ENCODE assay signal across 1 cellular context in the genomic region with DNA sequence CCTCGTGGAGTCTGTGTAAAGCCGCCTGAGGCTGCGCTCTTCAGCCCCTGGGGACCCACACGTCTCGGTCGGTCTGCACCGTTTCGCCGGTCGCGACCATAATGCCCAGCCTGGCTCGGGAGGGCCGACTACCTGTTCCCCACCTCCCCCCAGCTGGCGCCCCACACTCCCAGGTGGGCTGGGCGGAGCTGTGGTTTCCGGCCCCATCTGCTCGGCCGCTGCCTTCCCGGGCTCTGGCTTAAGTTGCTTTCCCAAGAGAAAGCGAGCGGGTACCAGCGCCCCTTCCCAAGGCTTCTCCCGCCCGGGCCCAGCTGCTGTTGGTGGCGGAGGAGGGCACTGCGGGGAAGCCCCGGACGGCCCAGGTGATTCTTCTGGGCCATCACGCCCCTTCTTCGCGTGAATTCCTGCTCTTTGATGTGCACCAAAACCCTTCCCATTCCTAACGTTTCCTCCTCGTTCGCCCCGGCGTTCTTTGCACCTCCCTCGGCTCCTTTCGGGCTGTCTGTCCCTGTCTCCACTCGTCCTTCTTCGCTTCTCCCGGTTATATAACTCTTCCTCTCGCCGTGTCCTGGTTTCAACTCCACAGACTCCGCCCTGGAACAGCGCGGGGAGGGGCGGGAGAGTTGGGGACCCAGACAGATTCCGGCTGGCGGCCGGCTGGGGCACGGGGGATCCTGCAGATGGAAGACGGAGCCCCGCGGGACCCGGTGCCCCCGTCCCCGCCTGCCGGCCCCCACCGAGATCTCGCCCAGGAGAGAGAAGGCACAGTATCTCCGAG.
A peak's percentile ranks its signal among the peaks of the same experiment; 100 is the strongest.
TF ChIP-seq lines count a peak whose summit lies in the region.

No MANE protein-coding gene starts in this region.

TF ChIP-seq in HepG2, 621 proteins besides CTCF, POLR2A, EP300 and RAD21 (continued from another document and continues in another):
- TF ChIP-seq, protein P1, sequence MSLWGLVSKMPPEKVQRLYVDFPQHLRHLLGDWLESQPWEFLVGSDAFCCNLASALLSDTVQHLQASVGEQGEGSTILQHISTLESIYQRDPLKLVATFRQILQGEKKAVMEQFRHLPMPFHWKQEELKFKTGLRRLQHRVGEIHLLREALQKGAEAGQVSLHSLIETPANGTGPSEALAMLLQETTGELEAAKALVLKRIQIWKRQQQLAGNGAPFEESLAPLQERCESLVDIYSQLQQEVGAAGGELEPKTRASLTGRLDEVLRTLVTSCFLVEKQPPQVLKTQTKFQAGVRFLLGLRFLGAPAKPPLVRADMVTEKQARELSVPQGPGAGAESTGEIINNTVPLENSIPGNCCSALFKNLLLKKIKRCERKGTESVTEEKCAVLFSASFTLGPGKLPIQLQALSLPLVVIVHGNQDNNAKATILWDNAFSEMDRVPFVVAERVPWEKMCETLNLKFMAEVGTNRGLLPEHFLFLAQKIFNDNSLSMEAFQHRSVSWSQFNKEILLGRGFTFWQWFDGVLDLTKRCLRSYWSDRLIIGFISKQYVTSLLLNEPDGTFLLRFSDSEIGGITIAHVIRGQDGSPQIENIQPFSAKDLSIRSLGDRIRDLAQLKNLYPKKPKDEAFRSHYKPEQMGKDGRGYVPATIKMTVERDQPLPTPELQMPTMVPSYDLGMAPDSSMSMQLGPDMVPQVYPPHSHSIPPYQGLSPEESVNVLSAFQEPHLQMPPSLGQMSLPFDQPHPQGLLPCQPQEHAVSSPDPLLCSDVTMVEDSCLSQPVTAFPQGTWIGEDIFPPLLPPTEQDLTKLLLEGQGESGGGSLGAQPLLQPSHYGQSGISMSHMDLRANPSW (CRISPR knock-in tag; IDR thresholded peaks at IDR 0.05; ENCODE audit: borderline replicate concordance) = no peak
- TF ChIP-seq RXRA (CRISPR knock-in tag; IDR thresholded peaks at IDR 0.05) (peak; percentile 95), FOXM1 (CRISPR knock-in tag; IDR thresholded peaks at IDR 0.05) (no peak), ZNF775 (CRISPR knock-in tag; IDR thresholded peaks at IDR 0.05; ENCODE audit: borderline replicate concordance) (no peak), SUZ12 (IDR thresholded peaks at IDR 0.05; ENCODE audit: low read depth, low read length) (no peak), ZNF549 (CRISPR knock-in tag; IDR thresholded peaks at IDR 0.05) (no peak), DNMT1 (CRISPR knock-in tag; IDR thresholded peaks at IDR 0.05) (no peak), ONECUT2 (CRISPR knock-in tag; IDR thresholded peaks at IDR 0.05) (no peak), NBN (conservative IDR thresholded peaks at IDR 0.05) (no peak), NFYC (CRISPR knock-in tag; IDR thresholded peaks at IDR 0.05) (no peak), EED (CRISPR knock-in tag; IDR thresholded peaks at IDR 0.05) (no peak), HOXA9 (CRISPR knock-in tag; IDR thresholded peaks at IDR 0.05; ENCODE audit: borderline replicate concordance) (0 out of 2 replicates have a peak, but pooled peaks have one; percentile 7), ZNF143 (CRISPR knock-in tag; IDR thresholded peaks at IDR 0.05) (no peak), CHD4 (IDR thresholded peaks at IDR 0.05; ENCODE audit: borderline replicate concordance, low read length) (peak; percentile 48; the same call in 1 of the 2 replicates), KDM5A (IDR thresholded peaks at IDR 0.05; ENCODE audit: borderline replicate concordance, low read length) (peak; percentile 57), ZKSCAN1 (IDR thresholded peaks at IDR 0.05; ENCODE audit: low read length) (no peak), ZNF547 (CRISPR knock-in tag; IDR thresholded peaks at IDR 0.05) (peak; percentile 29; the same call in 1 of the 2 replicates), MED13 (CRISPR knock-in tag; IDR thresholded peaks at IDR 0.05) (no peak), ZSCAN30 (CRISPR knock-in tag; IDR thresholded peaks at IDR 0.05) (no peak), ZNF224 (CRISPR knock-in tag; IDR thresholded peaks at IDR 0.05) (no peak; the same call in 1 of the 2 replicates), U2AF1 (optimal IDR thresholded peaks at IDR 0.05; ENCODE audit: low read depth, low read length) (peak; percentile 56), HMG20B (CRISPR knock-in tag; conservative IDR thresholded peaks at IDR 0.05) (no peak), AGO1 (IDR thresholded peaks at IDR 0.05; ENCODE audit: low read depth, low read length, poor library complexity, severe bottlenecking) (no peak), MIXL1 (CRISPR knock-in tag; IDR thresholded peaks at IDR 0.05) (no peak), RFX3 (CRISPR knock-in tag; IDR thresholded peaks at IDR 0.05) (no peak), ZNF557 (CRISPR knock-in tag; IDR thresholded peaks at IDR 0.05) (no peak), ADNP (CRISPR knock-in tag; IDR thresholded peaks at IDR 0.05) (no peak)
- TF ChIP-seq, protein P2, sequence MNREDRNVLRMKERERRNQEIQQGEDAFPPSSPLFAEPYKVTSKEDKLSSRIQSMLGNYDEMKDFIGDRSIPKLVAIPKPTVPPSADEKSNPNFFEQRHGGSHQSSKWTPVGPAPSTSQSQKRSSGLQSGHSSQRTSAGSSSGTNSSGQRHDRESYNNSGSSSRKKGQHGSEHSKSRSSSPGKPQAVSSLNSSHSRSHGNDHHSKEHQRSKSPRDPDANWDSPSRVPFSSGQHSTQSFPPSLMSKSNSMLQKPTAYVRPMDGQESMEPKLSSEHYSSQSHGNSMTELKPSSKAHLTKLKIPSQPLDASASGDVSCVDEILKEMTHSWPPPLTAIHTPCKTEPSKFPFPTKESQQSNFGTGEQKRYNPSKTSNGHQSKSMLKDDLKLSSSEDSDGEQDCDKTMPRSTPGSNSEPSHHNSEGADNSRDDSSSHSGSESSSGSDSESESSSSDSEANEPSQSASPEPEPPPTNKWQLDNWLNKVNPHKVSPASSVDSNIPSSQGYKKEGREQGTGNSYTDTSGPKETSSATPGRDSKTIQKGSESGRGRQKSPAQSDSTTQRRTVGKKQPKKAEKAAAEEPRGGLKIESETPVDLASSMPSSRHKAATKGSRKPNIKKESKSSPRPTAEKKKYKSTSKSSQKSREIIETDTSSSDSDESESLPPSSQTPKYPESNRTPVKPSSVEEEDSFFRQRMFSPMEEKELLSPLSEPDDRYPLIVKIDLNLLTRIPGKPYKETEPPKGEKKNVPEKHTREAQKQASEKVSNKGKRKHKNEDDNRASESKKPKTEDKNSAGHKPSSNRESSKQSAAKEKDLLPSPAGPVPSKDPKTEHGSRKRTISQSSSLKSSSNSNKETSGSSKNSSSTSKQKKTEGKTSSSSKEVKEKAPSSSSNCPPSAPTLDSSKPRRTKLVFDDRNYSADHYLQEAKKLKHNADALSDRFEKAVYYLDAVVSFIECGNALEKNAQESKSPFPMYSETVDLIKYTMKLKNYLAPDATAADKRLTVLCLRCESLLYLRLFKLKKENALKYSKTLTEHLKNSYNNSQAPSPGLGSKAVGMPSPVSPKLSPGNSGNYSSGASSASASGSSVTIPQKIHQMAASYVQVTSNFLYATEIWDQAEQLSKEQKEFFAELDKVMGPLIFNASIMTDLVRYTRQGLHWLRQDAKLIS (CRISPR knock-in tag; IDR thresholded peaks at IDR 0.05) = no peak
- TF ChIP-seq, protein P3, sequence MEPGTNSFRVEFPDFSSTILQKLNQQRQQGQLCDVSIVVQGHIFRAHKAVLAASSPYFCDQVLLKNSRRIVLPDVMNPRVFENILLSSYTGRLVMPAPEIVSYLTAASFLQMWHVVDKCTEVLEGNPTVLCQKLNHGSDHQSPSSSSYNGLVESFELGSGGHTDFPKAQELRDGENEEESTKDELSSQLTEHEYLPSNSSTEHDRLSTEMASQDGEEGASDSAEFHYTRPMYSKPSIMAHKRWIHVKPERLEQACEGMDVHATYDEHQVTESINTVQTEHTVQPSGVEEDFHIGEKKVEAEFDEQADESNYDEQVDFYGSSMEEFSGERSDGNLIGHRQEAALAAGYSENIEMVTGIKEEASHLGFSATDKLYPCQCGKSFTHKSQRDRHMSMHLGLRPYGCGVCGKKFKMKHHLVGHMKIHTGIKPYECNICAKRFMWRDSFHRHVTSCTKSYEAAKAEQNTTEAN (CRISPR knock-in tag; conservative IDR thresholded peaks at IDR 0.05) = no peak
- TF ChIP-seq, protein P4, sequence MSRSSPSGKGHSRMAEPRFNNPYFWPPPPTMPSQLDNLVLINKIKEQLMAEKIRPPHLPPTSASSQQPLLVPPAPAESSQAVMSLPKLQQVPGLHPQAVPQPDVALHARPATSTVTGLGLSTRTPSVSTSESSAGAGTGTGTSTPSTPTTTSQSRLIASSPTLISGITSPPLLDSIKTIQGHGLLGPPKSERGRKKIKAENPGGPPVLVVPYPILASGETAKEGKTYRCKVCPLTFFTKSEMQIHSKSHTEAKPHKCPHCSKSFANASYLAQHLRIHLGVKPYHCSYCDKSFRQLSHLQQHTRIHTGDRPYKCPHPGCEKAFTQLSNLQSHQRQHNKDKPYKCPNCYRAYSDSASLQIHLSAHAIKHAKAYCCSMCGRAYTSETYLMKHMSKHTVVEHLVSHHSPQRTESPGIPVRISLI (CRISPR knock-in tag; IDR thresholded peaks at IDR 0.05; ENCODE audit: borderline replicate concordance) = no peak
- TF ChIP-seq, protein P5, sequence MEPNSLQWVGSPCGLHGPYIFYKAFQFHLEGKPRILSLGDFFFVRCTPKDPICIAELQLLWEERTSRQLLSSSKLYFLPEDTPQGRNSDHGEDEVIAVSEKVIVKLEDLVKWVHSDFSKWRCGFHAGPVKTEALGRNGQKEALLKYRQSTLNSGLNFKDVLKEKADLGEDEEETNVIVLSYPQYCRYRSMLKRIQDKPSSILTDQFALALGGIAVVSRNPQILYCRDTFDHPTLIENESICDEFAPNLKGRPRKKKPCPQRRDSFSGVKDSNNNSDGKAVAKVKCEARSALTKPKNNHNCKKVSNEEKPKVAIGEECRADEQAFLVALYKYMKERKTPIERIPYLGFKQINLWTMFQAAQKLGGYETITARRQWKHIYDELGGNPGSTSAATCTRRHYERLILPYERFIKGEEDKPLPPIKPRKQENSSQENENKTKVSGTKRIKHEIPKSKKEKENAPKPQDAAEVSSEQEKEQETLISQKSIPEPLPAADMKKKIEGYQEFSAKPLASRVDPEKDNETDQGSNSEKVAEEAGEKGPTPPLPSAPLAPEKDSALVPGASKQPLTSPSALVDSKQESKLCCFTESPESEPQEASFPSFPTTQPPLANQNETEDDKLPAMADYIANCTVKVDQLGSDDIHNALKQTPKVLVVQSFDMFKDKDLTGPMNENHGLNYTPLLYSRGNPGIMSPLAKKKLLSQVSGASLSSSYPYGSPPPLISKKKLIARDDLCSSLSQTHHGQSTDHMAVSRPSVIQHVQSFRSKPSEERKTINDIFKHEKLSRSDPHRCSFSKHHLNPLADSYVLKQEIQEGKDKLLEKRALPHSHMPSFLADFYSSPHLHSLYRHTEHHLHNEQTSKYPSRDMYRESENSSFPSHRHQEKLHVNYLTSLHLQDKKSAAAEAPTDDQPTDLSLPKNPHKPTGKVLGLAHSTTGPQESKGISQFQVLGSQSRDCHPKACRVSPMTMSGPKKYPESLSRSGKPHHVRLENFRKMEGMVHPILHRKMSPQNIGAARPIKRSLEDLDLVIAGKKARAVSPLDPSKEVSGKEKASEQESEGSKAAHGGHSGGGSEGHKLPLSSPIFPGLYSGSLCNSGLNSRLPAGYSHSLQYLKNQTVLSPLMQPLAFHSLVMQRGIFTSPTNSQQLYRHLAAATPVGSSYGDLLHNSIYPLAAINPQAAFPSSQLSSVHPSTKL (CRISPR knock-in tag; IDR thresholded peaks at IDR 0.05) = no peak
- TF ChIP-seq, protein P6, sequence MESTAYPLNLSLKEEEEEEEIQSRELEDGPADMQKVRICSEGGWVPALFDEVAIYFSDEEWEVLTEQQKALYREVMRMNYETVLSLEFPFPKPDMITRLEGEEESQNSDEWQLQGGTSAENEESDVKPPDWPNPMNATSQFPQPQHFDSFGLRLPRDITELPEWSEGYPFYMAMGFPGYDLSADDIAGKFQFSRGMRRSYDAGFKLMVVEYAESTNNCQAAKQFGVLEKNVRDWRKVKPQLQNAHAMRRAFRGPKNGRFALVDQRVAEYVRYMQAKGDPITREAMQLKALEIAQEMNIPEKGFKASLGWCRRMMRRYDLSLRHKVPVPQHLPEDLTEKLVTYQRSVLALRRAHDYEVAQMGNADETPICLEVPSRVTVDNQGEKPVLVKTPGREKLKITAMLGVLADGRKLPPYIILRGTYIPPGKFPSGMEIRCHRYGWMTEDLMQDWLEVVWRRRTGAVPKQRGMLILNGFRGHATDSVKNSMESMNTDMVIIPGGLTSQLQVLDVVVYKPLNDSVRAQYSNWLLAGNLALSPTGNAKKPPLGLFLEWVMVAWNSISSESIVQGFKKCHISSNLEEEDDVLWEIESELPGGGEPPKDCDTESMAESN (CRISPR knock-in tag; conservative IDR thresholded peaks at IDR 0.05) = no peak
- TF ChIP-seq, protein P7, sequence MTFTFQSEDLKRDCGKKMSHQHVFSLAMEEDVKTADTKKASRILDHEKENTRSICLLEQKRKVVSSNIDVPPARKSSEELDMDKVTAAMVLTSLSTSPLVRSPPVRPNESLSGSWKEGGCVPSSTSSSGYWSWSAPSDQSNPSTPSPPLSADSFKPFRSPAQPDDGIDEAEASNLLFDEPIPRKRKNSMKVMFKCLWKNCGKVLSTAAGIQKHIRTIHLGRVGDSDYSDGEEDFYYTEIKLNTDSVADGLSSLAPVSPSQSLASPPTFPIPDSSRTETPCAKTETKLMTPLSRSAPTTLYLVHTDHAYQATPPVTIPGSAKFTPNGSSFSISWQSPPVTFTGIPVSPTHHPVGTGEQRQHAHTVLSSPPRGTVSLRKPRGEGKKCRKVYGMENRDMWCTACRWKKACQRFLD (CRISPR knock-in tag; IDR thresholded peaks at IDR 0.05; ENCODE audit: borderline replicate concordance) = no peak; the same call in 1 of the 2 replicates
- TF ChIP-seq, protein P8, sequence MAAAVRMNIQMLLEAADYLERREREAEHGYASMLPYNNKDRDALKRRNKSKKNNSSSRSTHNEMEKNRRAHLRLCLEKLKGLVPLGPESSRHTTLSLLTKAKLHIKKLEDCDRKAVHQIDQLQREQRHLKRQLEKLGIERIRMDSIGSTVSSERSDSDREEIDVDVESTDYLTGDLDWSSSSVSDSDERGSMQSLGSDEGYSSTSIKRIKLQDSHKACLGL (CRISPR knock-in tag; IDR thresholded peaks at IDR 0.05) = no peak
- TF ChIP-seq, protein P9, sequence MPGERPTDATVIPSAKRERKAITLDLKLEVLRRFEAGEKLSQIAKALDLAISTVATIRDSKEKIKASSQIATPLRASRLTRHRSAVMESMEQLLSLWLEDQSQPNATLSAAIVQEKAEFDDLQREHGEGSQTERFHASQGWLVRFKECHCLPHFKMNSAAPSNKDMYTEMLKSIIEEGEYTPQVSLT (CRISPR knock-in tag; IDR thresholded peaks at IDR 0.05; ENCODE audit: borderline replicate concordance, low read depth) = no peak
- TF ChIP-seq, protein P10, sequence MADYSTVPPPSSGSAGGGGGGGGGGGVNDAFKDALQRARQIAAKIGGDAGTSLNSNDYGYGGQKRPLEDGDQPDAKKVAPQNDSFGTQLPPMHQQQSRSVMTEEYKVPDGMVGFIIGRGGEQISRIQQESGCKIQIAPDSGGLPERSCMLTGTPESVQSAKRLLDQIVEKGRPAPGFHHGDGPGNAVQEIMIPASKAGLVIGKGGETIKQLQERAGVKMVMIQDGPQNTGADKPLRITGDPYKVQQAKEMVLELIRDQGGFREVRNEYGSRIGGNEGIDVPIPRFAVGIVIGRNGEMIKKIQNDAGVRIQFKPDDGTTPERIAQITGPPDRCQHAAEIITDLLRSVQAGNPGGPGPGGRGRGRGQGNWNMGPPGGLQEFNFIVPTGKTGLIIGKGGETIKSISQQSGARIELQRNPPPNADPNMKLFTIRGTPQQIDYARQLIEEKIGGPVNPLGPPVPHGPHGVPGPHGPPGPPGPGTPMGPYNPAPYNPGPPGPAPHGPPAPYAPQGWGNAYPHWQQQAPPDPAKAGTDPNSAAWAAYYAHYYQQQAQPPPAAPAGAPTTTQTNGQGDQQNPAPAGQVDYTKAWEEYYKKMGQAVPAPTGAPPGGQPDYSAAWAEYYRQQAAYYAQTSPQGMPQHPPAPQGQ (CRISPR knock-in tag; IDR thresholded peaks at IDR 0.05; ENCODE audit: borderline replicate concordance) = no peak
